10 cellular contexts compared by ENCODE assay signal in genomic region chr15:101244889-101245668, GRCh38. TPM values are rescaled to one million over a fixed set of nuclear protein-coding genes. Genes with fewer than 3 reads are reported as not detected.
DNase-seq lines count a peak whose midpoint lies in the region; ATAC-seq and TF ChIP-seq lines count a peak whose summit lies in the region.
"Had no signal": no experiment of that assay in that cellular context is flagged by ENCODE, and none has a peak within 500 bp of the region (broad histone marks: within the 10 kb centered on the region; RNA-seq: fewer than 3 reads in every experiment).

No MANE protein-coding gene starts in this region.

- H3K27ac ChIP-seq in esophagus squamous epithelium, result peak overlapping the region in 3 of 4 donors; percentile 19 to 70 (median 47)

- WGBS in esophagus squamous epithelium, 2 donors, result 90 to 95% methylated on average over 11 to 12 of the region's 14 CpGs

- no peak for DNase-seq in activated T-cell treated with anti-CD3 and anti-CD28 coated beads, Interleukin-2, amount 50 U/mL, for 72 hours
- DNase-seq in activated T-cell treated with anti-CD3 and anti-CD28 coated beads for 4 hours (no peak), T-cell (no peak), esophagus squamous epithelium (lab: John Stamatoyannopoulos, UW) (no peak), GM13976 (ENCODE audit: low spot score) (no peak), chondrocyte (ENCODE audit: low spot score) (no peak)
- no peak for DNase-seq in stimulated activated naive CD8-positive, alpha-beta T cell treated with anti-CD3 and anti-CD28 coated beads, Interleukin-15, amount 100 ng/mL, for 72 hours
- DNase-seq: mucosa of descending colon, NCI-H2029 had no signal

- no peak overlapping the region for H3K4me3 ChIP-seq in esophagus squamous epithelium
- H3K4me3 ChIP-seq: mucosa of descending colon had no signal

- H3K4me3 Mint-ChIP-seq in activated T-cell treated with anti-CD3 and anti-CD28 coated beads, Interleukin-2, amount 50 U/mL, for 72 hours, result peak overlapping the region; percentile 66 to 67
- peak overlapping the region in 1 of 3 donors; percentile 70 for H3K4me3 Mint-ChIP-seq in T-cell
- H3K4me3 Mint-ChIP-seq in stimulated activated naive CD8-positive, alpha-beta T cell treated with anti-CD3 and anti-CD28 coated beads, Interleukin-15, amount 100 ng/mL, for 72 hours, result peak overlapping the region; percentile 76
- H3K4me3 Mint-ChIP-seq in chondrocyte (ENCODE audit: unreplicated experiment), result no peak overlapping the region

- no peaks in the 10 kb centered on the region for H3K27me3 Mint-ChIP-seq in activated T-cell treated with anti-CD3 and anti-CD28 coated beads, Interleukin-2, amount 50 U/mL, for 72 hours (ENCODE audit: low read depth)
- no peaks in the 10 kb centered on the region for H3K27me3 Mint-ChIP-seq in T-cell
- no peaks in the 10 kb centered on the region for H3K27me3 Mint-ChIP-seq in stimulated activated naive CD8-positive, alpha-beta T cell treated with anti-CD3 and anti-CD28 coated beads, Interleukin-15, amount 100 ng/mL, for 72 hours
- H3K27me3 Mint-ChIP-seq in chondrocyte (ENCODE audit: low read depth), result no peaks in the 10 kb centered on the region

- intact Hi-C loops in esophagus squamous epithelium (cut with DNase I), result no loop called here

- no peaks in the 10 kb centered on the region for H3K27me3 ChIP-seq in esophagus squamous epithelium

- H3K36me3 Mint-ChIP-seq in activated T-cell treated with anti-CD3 and anti-CD28 coated beads, Interleukin-2, amount 50 U/mL, for 72 hours (ENCODE audit: insufficient read depth in 2 of 2), result peaks cover 3 to 4% of the 10 kb centered on the region in 2 donors
- H3K36me3 Mint-ChIP-seq in T-cell, result no peaks in the 10 kb centered on the region
- H3K36me3 Mint-ChIP-seq in chondrocyte (ENCODE audit: low read depth), result no peaks in the 10 kb centered on the region

- peaks cover 94% of the 10 kb centered on the region for H3K4me1 Mint-ChIP-seq in activated T-cell treated with anti-CD3 and anti-CD28 coated beads, Interleukin-2, amount 50 U/mL, for 72 hours (ENCODE audit: low read depth)
- H3K4me1 Mint-ChIP-seq in T-cell (peaks cover 71 to 94% (median 86%) of the 10 kb centered on the region in 3 donors), chondrocyte (ENCODE audit: low read depth) (peaks cover 75% of the 10 kb centered on the region)
- H3K4me1 Mint-ChIP-seq in stimulated activated naive CD8-positive, alpha-beta T cell treated with anti-CD3 and anti-CD28 coated beads, Interleukin-15, amount 100 ng/mL, for 72 hours, result peaks cover 87% of the 10 kb centered on the region

- in situ Hi-C loops in GM13976 (cut with MboI; ENCODE audit: low sequenced_read_pairs, unreplicated experiment), result no loop called here

- peak overlapping the region; percentile 81 for H3K27ac Mint-ChIP-seq in activated T-cell treated with anti-CD3 and anti-CD28 coated beads, Interleukin-2, amount 50 U/mL, for 72 hours
- H3K27ac Mint-ChIP-seq in T-cell, result peak overlapping the region; percentile 21 to 75
- H3K27ac Mint-ChIP-seq in stimulated activated naive CD8-positive, alpha-beta T cell treated with anti-CD3 and anti-CD28 coated beads, Interleukin-15, amount 100 ng/mL, for 72 hours, result peak overlapping the region in 1 of 2 donors; percentile 42
- no peak overlapping the region for H3K27ac Mint-ChIP-seq in chondrocyte (ENCODE audit: unreplicated experiment)

- no peak for TF ChIP-seq POLR2A in esophagus squamous epithelium (IDR thresholded peaks at IDR 0.05)

- H3K36me3 ChIP-seq in esophagus squamous epithelium, result no peaks in the 10 kb centered on the region

- H3K9me3 Mint-ChIP-seq in activated T-cell treated with anti-CD3 and anti-CD28 coated beads, Interleukin-2, amount 50 U/mL, for 72 hours, result no peaks in the 10 kb centered on the region
- H3K9me3 Mint-ChIP-seq in T-cell (no peaks in the 10 kb centered on the region), chondrocyte (ENCODE audit: low read depth) (no peaks in the 10 kb centered on the region)
- H3K9me3 Mint-ChIP-seq in stimulated activated naive CD8-positive, alpha-beta T cell treated with anti-CD3 and anti-CD28 coated beads, Interleukin-15, amount 100 ng/mL, for 72 hours, result no peaks in the 10 kb centered on the region

- H3K9me3 ChIP-seq in esophagus squamous epithelium, result no peaks in the 10 kb centered on the region
- H3K9me3 ChIP-seq: mucosa of descending colon had no signal

- H3K4me1 ChIP-seq in esophagus squamous epithelium, result peaks cover 52 to 100% (median 74%) of the 10 kb centered on the region in 3 donors

- CTCF ChIA-PET in T-cell (lab: Charles Lee), result interaction anchor here (0.8 to 2.0 kb wide), 4 partner anchors 10 to 155 kb away, joined by 3 to 8 read pairs (median 3); no protein-coding TSS in a partner anchor

- no peak for ATAC-seq in activated T-cell treated with anti-CD3 and anti-CD28 coated beads, Interleukin-2, amount 50 U/mL, for 72 hours (replicated peaks in 1 of 2)
- no peak for ATAC-seq in T-cell (replicated peaks in 1 of 4)
- no peak for ATAC-seq in stimulated activated naive CD8-positive, alpha-beta T cell treated with anti-CD3 and anti-CD28 coated beads, Interleukin-15, amount 100 ng/mL, for 72 hours
- no peak for ATAC-seq in GM21528 (IDR thresholded peaks at IDR 0.05; ENCODE audit: low FRiP score, unreplicated experiment)
- ATAC-seq: mucosa of descending colon had no signal

- TF ChIP-seq CTCF in esophagus squamous epithelium (IDR thresholded peaks at IDR 0.05), result no peak
- TF ChIP-seq CTCF in GM13976 (IDR thresholded peaks at IDR 0.05; ENCODE audit: borderline replicate concordance, control extremely low read depth, extremely low read depth, insufficient read depth, missing control alignments), result no peak
- no peak for TF ChIP-seq CTCF in chondrocyte (IDR thresholded peaks at IDR 0.05)

- POLR2A ChIA-PET in T-cell (lab: Charles Lee), result interaction anchor here (0.6 to 0.7 kb wide), 2 partner anchors 22 to 397 kb away, joined by 3 read pairs; no protein-coding TSS in a partner anchor

RNA-seq across cellular contexts. Expression of gene CHSY1, which starts 6.8 kb away (rescaled TPM):
- 10 to 100 TPM; 26.4 to 31.1 TPM for total RNA-seq in activated T-cell treated with anti-CD3 and anti-CD28 coated beads, Interleukin-2, amount 50 U/mL, for 72 hours
- total RNA-seq in T-cell (10 to 100 TPM; 10.8 to 17.7 (median 14.8) TPM), esophagus squamous epithelium (10 to 100 TPM in 3 of 4 donors, 1 to 10 TPM in 1; 8.8 to 19.3 (median 11.4) TPM), chondrocyte (41.2 to 60.9 TPM (median 58.5 TPM) in 3 replicates)

RNA-seq across cellular contexts. Expression of gene SELENOS, which starts 32.2 kb away (rescaled TPM):
- 10 to 100 TPM; 42.9 to 44.8 TPM for total RNA-seq in activated T-cell treated with anti-CD3 and anti-CD28 coated beads, Interleukin-2, amount 50 U/mL, for 72 hours
- total RNA-seq in T-cell, result 10 to 100 TPM; 31.3 to 39.9 (median 38.4) TPM
- 10 to 100 TPM; 57.6 to 69.6 (median 63.4) TPM for total RNA-seq in esophagus squamous epithelium
- total RNA-seq in chondrocyte, result 68.0 to 87.8 TPM (median 84.8 TPM) in 3 replicates

RNA-seq across cellular contexts. Expression of gene SNRPA1, which starts 50.0 kb away (rescaled TPM):
- total RNA-seq in activated T-cell treated with anti-CD3 and anti-CD28 coated beads, Interleukin-2, amount 50 U/mL, for 72 hours, result 100 to 1,000 TPM; 132 to 141 TPM
- total RNA-seq in T-cell (100 to 1,000 TPM in 2 of 5 donors, 10 to 100 TPM in 3; 77.0 to 199 (median 97.0) TPM), esophagus squamous epithelium (10 to 100 TPM; 29.7 to 57.1 (median 47.5) TPM), chondrocyte (35.5 to 68.0 TPM (median 35.7 TPM) in 3 replicates)
